In the genomic region with DNA sequence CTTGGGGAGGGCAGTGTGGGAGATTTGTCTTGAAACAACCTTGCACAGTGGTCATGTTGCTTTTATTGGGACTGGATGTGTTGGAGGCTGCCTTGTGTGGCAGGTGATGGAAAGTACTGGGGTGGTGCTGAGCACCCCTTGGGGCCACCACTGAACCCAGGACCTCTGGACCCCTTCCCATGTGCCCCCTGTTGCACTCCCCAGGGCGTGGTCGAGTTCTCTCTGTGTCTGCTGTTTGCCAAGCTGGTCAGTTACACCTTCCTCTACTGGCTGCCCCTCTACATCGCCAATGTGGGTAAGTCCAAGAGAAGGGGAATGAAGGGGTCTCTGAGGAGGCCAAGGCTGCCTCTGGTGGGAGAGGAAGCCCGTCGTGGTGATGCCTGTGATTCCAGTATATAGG, we compare ENCODE assay signal across 25 cellular contexts.
"Had no signal": no experiment of that assay in that cellular context is flagged by ENCODE, and none has a peak within 500 bp of the region (broad histone marks: within the 10 kb centered on the region; RNA-seq: fewer than 3 reads in every experiment).

No MANE protein-coding gene starts in this region.

- H3K27ac Mint-ChIP-seq: activated CD4-positive, alpha-beta memory T cell treated with anti-CD3 and anti-CD28 coated beads, Interleukin-2, amount 10 ng/mL, durations not matched to agents 7 days and 5 days; activated CD4-positive, alpha-beta T cell treated with anti-CD3 and anti-CD28 coated beads, Interleukin-2, amount 10 ng/mL, durations not matched to agents 24 days and 14 days; activated naive CD4-positive, alpha-beta T cell treated with anti-CD3 and anti-CD28 coated beads, Interleukin-2, amount 50 U/mL, for 72 hours; activated T-cell treated with anti-CD3 and anti-CD28 coated beads, Interleukin-2, amount 50 U/mL, for 72 hours; effector memory CD8-positive, alpha-beta T cell; immature natural killer cell; natural killer cell treated with Interleukin-12 subunit alpha and Interleukin-12 subunit beta and Interleukin-15 and Interleukin-18, amount 100 ng/mL, for 72 hours; T-helper 1 cell treated with Interleukin-12 subunit alpha and Interleukin-12 subunit beta and Interleukin-4 antibody, amounts not matched to agents 30 μg/mL and 1 μg/mL, for 36 hours had no signal

- DNase-seq: activated CD4-positive, alpha-beta memory T cell treated with anti-CD3 and anti-CD28 coated beads, Interleukin-2, amount 10 ng/mL, durations not matched to agents 7 days and 5 days; activated CD4-positive, alpha-beta T cell treated with anti-CD3 and anti-CD28 coated beads, Interleukin-2, amount 10 ng/mL, durations not matched to agents 24 days and 14 days; activated CD4-positive, CD25-positive, alpha-beta regulatory T cell treated with anti-CD3 and anti-CD28 coated beads, Interleukin-2, amount 50 U/mL, for 72 hours; activated naive CD4-positive, alpha-beta T cell; activated T-cell treated with anti-CD3 and anti-CD28 coated beads for 4 hours; activated T-cell treated with anti-CD3 and anti-CD28 coated beads, Interleukin-2, amount 50 U/mL, for 72 hours; anterior cingulate cortex; colonic mucosa; effector memory CD8-positive, alpha-beta T cell; foreskin fibroblast; heart left ventricle; hypothalamus; immature natural killer cell; mesendoderm; mucosa of descending colon; stimulated activated CD4-positive, alpha-beta T cell treated with anti-CD3 and anti-CD28 coated beads, Interleukin-1b, Interleukin-23, amount 100 ng/mL, for 48 hours; stimulated activated naive CD4-positive, alpha-beta T cell treated with Interleukin-2 at 50 U/mL for 16 hours; SW 1271; T-helper 9 cell had no signal

- H3K9me3 Mint-ChIP-seq: activated CD4-positive, alpha-beta memory T cell treated with anti-CD3 and anti-CD28 coated beads, Interleukin-2, amount 10 ng/mL, durations not matched to agents 7 days and 5 days; activated CD4-positive, alpha-beta T cell treated with anti-CD3 and anti-CD28 coated beads, Interleukin-2, amount 10 ng/mL, durations not matched to agents 24 days and 14 days; activated naive CD4-positive, alpha-beta T cell treated with anti-CD3 and anti-CD28 coated beads, Interleukin-2, amount 50 U/mL, for 72 hours; activated T-cell treated with anti-CD3 and anti-CD28 coated beads, Interleukin-2, amount 50 U/mL, for 72 hours; effector memory CD8-positive, alpha-beta T cell; immature natural killer cell; natural killer cell treated with Interleukin-12 subunit alpha and Interleukin-12 subunit beta and Interleukin-15 and Interleukin-18, amount 100 ng/mL, for 72 hours; T-helper 1 cell treated with Interleukin-12 subunit alpha and Interleukin-12 subunit beta and Interleukin-4 antibody, amounts not matched to agents 30 μg/mL and 1 μg/mL, for 36 hours had no signal

- H3K36me3 ChIP-seq: colonic mucosa, tibial nerve had no signal

- H3K4me3 ChIP-seq: colonic mucosa, heart left ventricle, mucosa of descending colon, skin epidermis, tibial nerve had no signal

- H3K9me3 ChIP-seq: colonic mucosa, heart left ventricle, mucosa of descending colon, tibial nerve had no signal

- H3K27me3 Mint-ChIP-seq: activated CD4-positive, alpha-beta memory T cell treated with anti-CD3 and anti-CD28 coated beads, Interleukin-2, amount 10 ng/mL, durations not matched to agents 7 days and 5 days; activated CD4-positive, alpha-beta T cell treated with anti-CD3 and anti-CD28 coated beads, Interleukin-2, amount 10 ng/mL, durations not matched to agents 24 days and 14 days; natural killer cell treated with Interleukin-12 subunit alpha and Interleukin-12 subunit beta and Interleukin-15 and Interleukin-18, amount 100 ng/mL, for 72 hours had no signal

- H3K4me3 Mint-ChIP-seq: activated CD4-positive, alpha-beta memory T cell treated with anti-CD3 and anti-CD28 coated beads, Interleukin-2, amount 10 ng/mL, durations not matched to agents 7 days and 5 days; activated CD4-positive, alpha-beta T cell treated with anti-CD3 and anti-CD28 coated beads, Interleukin-2, amount 10 ng/mL, durations not matched to agents 24 days and 14 days; activated T-cell treated with anti-CD3 and anti-CD28 coated beads, Interleukin-2, amount 50 U/mL, for 72 hours; effector memory CD8-positive, alpha-beta T cell; immature natural killer cell; natural killer cell treated with Interleukin-12 subunit alpha and Interleukin-12 subunit beta and Interleukin-15 and Interleukin-18, amount 100 ng/mL, for 72 hours; T-helper 1 cell treated with Interleukin-12 subunit alpha and Interleukin-12 subunit beta and Interleukin-4 antibody, amounts not matched to agents 30 μg/mL and 1 μg/mL, for 36 hours had no signal

- H3K4me1 ChIP-seq: colonic mucosa, heart left ventricle had no signal

- ATAC-seq: activated naive CD4-positive, alpha-beta T cell treated with anti-CD3 and anti-CD28 coated beads, Interleukin-2, amount 50 U/mL, for 72 hours; activated T-cell treated with anti-CD3 and anti-CD28 coated beads, Interleukin-2, amount 50 U/mL, for 72 hours; effector memory CD8-positive, alpha-beta T cell; heart left ventricle; mucosa of descending colon; natural killer cell treated with Interleukin-12 subunit alpha and Interleukin-12 subunit beta and Interleukin-15 and Interleukin-18, amount 100 ng/mL, for 72 hours; sciatic nerve had no signal

- H3K27ac ChIP-seq: colonic mucosa, heart left ventricle had no signal

- H3K27me3 ChIP-seq: colonic mucosa, tibial nerve had no signal

- H3K36me3 Mint-ChIP-seq: activated naive CD4-positive, alpha-beta T cell treated with anti-CD3 and anti-CD28 coated beads, Interleukin-2, amount 50 U/mL, for 72 hours; immature natural killer cell; natural killer cell treated with Interleukin-12 subunit alpha and Interleukin-12 subunit beta and Interleukin-15 and Interleukin-18, amount 100 ng/mL, for 72 hours had no signal

- H3K4me1 Mint-ChIP-seq: activated CD4-positive, alpha-beta memory T cell treated with anti-CD3 and anti-CD28 coated beads, Interleukin-2, amount 10 ng/mL, durations not matched to agents 7 days and 5 days; activated CD4-positive, alpha-beta T cell treated with anti-CD3 and anti-CD28 coated beads, Interleukin-2, amount 10 ng/mL, durations not matched to agents 24 days and 14 days; immature natural killer cell had no signal
